25 cellular contexts compared by ENCODE assay signal in genomic region chr1:22526677-22527076, GRCh38. TPM values are rescaled to one million over a fixed set of nuclear protein-coding genes. Genes with fewer than 3 reads are reported as not detected.
"Had no signal": no experiment of that assay in that cellular context is flagged by ENCODE, and none has a peak within 500 bp of the region (broad histone marks: within the 10 kb centered on the region; RNA-seq: fewer than 3 reads in every experiment).

No MANE protein-coding gene starts in this region.

- H3K27ac ChIP-seq: dorsolateral prefrontal cortex, epithelial cell of prostate, esophagus squamous epithelium, gastrocnemius medialis, heart right ventricle, left lung, lower lobe of right lung had no signal

- H3K27me3 ChIP-seq: dorsolateral prefrontal cortex, esophagus squamous epithelium, gastrocnemius medialis, heart right ventricle, left lung had no signal

- H3K9me3 ChIP-seq: esophagus squamous epithelium, gastrocnemius medialis, heart right ventricle, left lung, lower lobe of right lung had no signal

- H3K4me3 ChIP-seq: coronary artery, dorsolateral prefrontal cortex, esophagus squamous epithelium, gastrocnemius medialis, heart right ventricle, left lung, lower lobe of right lung had no signal

- H3K27ac Mint-ChIP-seq: mesothelial cell of epicardium had no signal

- DNase-seq: dermis blood vessel endothelial cell; effector CD4-positive, alpha-beta T cell; effector memory CD4-positive, alpha-beta T cell; erythroblast; esophagus squamous epithelium; foreskin fibroblast; foreskin melanocyte; gastrocnemius medialis; glutamatergic neuron; heart right ventricle; hippocampal formation; left cardiac atrium; left lung; left ventricle myocardium superior; lower lobe of right lung; mesenchymal stem cell had no signal

- H3K4me3 Mint-ChIP-seq: mesothelial cell of epicardium had no signal

- H3K9me3 Mint-ChIP-seq: mesothelial cell of epicardium had no signal

- ATAC-seq: gastrocnemius medialis, heart right ventricle, left cardiac atrium, left lung, left ventricle myocardium superior, lower lobe of right lung had no signal

RNA-seq across cellular contexts. Expression of gene EPHA8, which starts 36.6 kb away (rescaled TPM):
- total RNA-seq: dermis blood vessel endothelial cell, gastrocnemius medialis, glomerular endothelial cell, kidney epithelial cell, left cardiac atrium, left lung, left ventricle myocardium superior, lower lobe of right lung, lung microvascular endothelial cell, mesenteric fat pad, mesothelial cell of epicardium, mucosa of gallbladder had no signal
